In the genomic region with DNA sequence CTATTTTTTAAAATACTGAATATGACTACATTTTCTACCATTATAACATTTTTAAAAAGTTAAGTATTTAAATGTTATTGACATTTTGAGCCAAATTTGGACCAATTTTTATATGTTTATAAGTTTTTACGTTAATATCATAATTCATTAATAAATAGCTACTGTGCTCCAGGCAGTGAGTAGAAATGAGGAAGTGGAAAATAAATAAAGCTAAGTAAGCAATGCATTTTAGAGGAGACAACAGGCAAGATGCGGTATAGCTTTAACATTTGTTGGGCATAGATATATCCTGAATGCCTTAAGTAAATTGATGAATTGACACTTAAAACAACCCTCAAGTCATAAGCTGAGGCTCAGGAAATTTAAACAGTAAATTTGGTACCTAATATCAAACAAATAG, we compare ENCODE assay signal across 17 cellular contexts.
DNase-seq lines count a peak whose midpoint lies in the region; ATAC-seq, FAIRE-seq and TF ChIP-seq lines count a peak whose summit lies in the region.
"Had no signal": no experiment of that assay in that cellular context is flagged by ENCODE, and none has a peak within 500 bp of the region (broad histone marks: within the 10 kb centered on the region; RNA-seq: fewer than 3 reads in every experiment).

No MANE protein-coding gene starts in this region.

- peak; percentile 92 for FAIRE-seq in frontal cortex (lab: Jason Lieb, UNC)
- FAIRE-seq: RCC 7860 had no signal

- H3K36me3 Mint-ChIP-seq in activated CD4-positive, alpha-beta T cell treated with anti-CD3 and anti-CD28 coated beads, Interleukin-2, amount 10 ng/mL, durations not matched to agents 24 days and 14 days (ENCODE audit: low read depth), result no peaks in the 10 kb centered on the region

- ATAC-seq in GM19397 (IDR thresholded peaks at IDR 0.05; ENCODE audit: unreplicated experiment), result no peak

- no peaks in the 10 kb centered on the region for H3K27me3 ChIP-seq in adrenal gland

- no peaks in the 10 kb centered on the region for H3K27me3 Mint-ChIP-seq in activated CD4-positive, alpha-beta T cell treated with anti-CD3 and anti-CD28 coated beads, Interleukin-2, amount 10 ng/mL, durations not matched to agents 24 days and 14 days

- no peak overlapping the region for H3K4me3 ChIP-seq in adrenal gland

- H3K9me3 ChIP-seq in adrenal gland (replicated peaks in 1 of 3), result no peaks in the 10 kb centered on the region
- H3K9me3 ChIP-seq: Caco-2, SK-N-SH had no signal

- no peaks in the 10 kb centered on the region for H3K9me3 Mint-ChIP-seq in activated CD4-positive, alpha-beta T cell treated with anti-CD3 and anti-CD28 coated beads, Interleukin-2, amount 10 ng/mL, durations not matched to agents 24 days and 14 days

- H3K4me1 Mint-ChIP-seq in activated CD4-positive, alpha-beta T cell treated with anti-CD3 and anti-CD28 coated beads, Interleukin-2, amount 10 ng/mL, durations not matched to agents 24 days and 14 days, result no peaks in the 10 kb centered on the region

- no peaks in the 10 kb centered on the region for H3K4me1 ChIP-seq in adrenal gland (replicated peaks in 1 of 2)

- no peak overlapping the region for H3K27ac ChIP-seq in adrenal gland

- no peaks in the 10 kb centered on the region for H3K36me3 ChIP-seq in adrenal gland (replicated peaks in 1 of 2)

- TF ChIP-seq POLR2A in adrenal gland (IDR thresholded peaks at IDR 0.05), result no peak

- H3K4me3 Mint-ChIP-seq in activated CD4-positive, alpha-beta T cell treated with anti-CD3 and anti-CD28 coated beads, Interleukin-2, amount 10 ng/mL, durations not matched to agents 24 days and 14 days, result no peak overlapping the region

- no peak overlapping the region for H3K27ac Mint-ChIP-seq in activated CD4-positive, alpha-beta T cell treated with anti-CD3 and anti-CD28 coated beads, Interleukin-2, amount 10 ng/mL, durations not matched to agents 24 days and 14 days

- WGBS in adrenal gland, 4 donors, result 81 to 92% (median 84%) methylated on average over 2 of the region's 2 CpGs

- no peak for TF ChIP-seq CTCF in adrenal gland (IDR thresholded peaks at IDR 0.05)

- intact Hi-C loops in activated CD4-positive, alpha-beta T cell treated with anti-CD3 and anti-CD28 coated beads, Interleukin-2, amount 10 ng/mL, durations not matched to agents 24 days and 14 days (cut with micrococcal nuclease), result no loop called here
- intact Hi-C loops in adrenal gland (cut with DNase I), result no loop called here
- intact Hi-C loops in head of caudate nucleus (cut with DNase I), result no loop called here

- DNase-seq in DMS53 (lab: John Stamatoyannopoulos, UW) (peak; percentile 29), Kasumi-1 (lab: John Stamatoyannopoulos, UW) (peak; percentile 13 to 27), RPMI8226 (peak; percentile 25), frontal cortex (ENCODE audit: low spot score in 2 of 2) (no peak), adrenal gland (no peak), head of caudate nucleus (no peak)
- DNase-seq in activated CD4-positive, alpha-beta T cell treated with anti-CD3 and anti-CD28 coated beads, Interleukin-2, amount 10 ng/mL, durations not matched to agents 24 days and 14 days, result no peak
- DNase-seq: AML-193, Caco-2, NCI-H1048, NCI-H146, NCI-H2081, NCI-H774, SHP77, SK-N-SH had no signal

Comparison
In these comparisons a context has a peak if more than half of its experiments do, and no peak if none do; other contexts are left out.
1. DNase-seq: peak in DMS53 (single experiment), Kasumi-1 (2 of 2) and RPMI8226 (single experiment); none in frontal cortex (0 of 2), activated CD4-positive, alpha-beta T cell treated with anti-CD3 and anti-CD28 coated beads, Interleukin-2, amount 10 ng/mL, durations not matched to agents 24 days and 14 days (single experiment), adrenal gland (0 of 7) and head of caudate nucleus (0 of 42).